1 cellular context compared by ENCODE assay signal in the genomic region with DNA sequence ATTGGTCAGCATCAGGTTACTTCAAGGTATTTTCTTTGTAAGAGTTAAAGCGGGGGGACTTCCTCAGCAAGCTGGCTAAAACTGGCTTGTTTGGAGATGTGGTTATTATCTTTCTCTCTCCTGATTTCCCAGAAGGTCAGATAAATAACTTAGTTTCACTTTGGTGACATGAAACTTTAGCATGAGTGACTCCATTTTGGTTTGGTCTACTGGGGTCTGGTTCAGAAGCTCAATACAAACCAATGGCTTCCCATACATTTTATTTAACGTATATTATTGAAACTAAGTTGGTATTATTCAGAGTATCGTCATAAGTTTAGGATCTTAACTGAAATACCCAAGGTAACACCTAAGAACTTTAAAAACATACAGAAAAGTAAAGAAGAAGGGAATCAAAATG.
A peak's percentile ranks its signal among the peaks of the same experiment; 100 is the strongest.
TF ChIP-seq lines count a peak whose summit lies in the region.

No MANE protein-coding gene starts in this region.

TF ChIP-seq in K562, 482 proteins besides CTCF, POLR2A, EP300 and RAD21 (continued from another document and continues in another):
- peak; percentile 86 for TF ChIP-seq RREB1 (CRISPR knock-in tag; IDR thresholded peaks at IDR 0.05)
- no peak for TF ChIP-seq SAP30 (IDR thresholded peaks at IDR 0.05; ENCODE audit: borderline replicate concordance, insufficient read depth, low read depth, low read length, poor library complexity, severe bottlenecking)
- TF ChIP-seq CGGBP1 (CRISPR knock-in tag; IDR thresholded peaks at IDR 0.05) = no peak
- TF ChIP-seq SMAD3 (CRISPR knock-in tag; conservative IDR thresholded peaks at IDR 0.05) = peak; percentile 98
- TF ChIP-seq MYC (IDR thresholded peaks at IDR 0.05; ENCODE audit: low read depth, low read length) = no peak
- peak; percentile 38; the same call in 1 of the 2 replicates for TF ChIP-seq MYC (CRISPR knock-in tag; IDR thresholded peaks at IDR 0.05; ENCODE audit: borderline replicate concordance, low read depth)
- TF ChIP-seq HOXB6 (CRISPR knock-in tag; IDR thresholded peaks at IDR 0.05; ENCODE audit: borderline replicate concordance) = peak; percentile 68; the same call in 1 of the 2 replicates
- peak; percentile 95 for TF ChIP-seq MECOM (CRISPR knock-in tag; IDR thresholded peaks at IDR 0.05)
- no peak for TF ChIP-seq MCM2 (IDR thresholded peaks at IDR 0.05; ENCODE audit: low read depth)
- TF ChIP-seq ZNF785 (CRISPR knock-in tag; IDR thresholded peaks at IDR 0.05) = no peak
- TF ChIP-seq TRIM28 (IDR thresholded peaks at IDR 0.05) = no peak
- TF ChIP-seq IRF2 (CRISPR knock-in tag; IDR thresholded peaks at IDR 0.05) = no peak
- TF ChIP-seq BCL6 (CRISPR knock-in tag; IDR thresholded peaks at IDR 0.05) = peak; percentile 89
- TF ChIP-seq EGR1 (conservative IDR thresholded peaks at IDR 0.05) = no peak
- TF ChIP-seq ZSCAN29 (IDR thresholded peaks at IDR 0.05) = no peak
- TF ChIP-seq, protein P1, sequence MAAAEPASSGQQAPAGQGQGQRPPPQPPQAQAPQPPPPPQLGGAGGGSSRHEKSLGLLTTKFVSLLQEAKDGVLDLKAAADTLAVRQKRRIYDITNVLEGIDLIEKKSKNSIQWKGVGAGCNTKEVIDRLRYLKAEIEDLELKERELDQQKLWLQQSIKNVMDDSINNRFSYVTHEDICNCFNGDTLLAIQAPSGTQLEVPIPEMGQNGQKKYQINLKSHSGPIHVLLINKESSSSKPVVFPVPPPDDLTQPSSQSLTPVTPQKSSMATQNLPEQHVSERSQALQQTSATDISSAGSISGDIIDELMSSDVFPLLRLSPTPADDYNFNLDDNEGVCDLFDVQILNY (CRISPR knock-in tag; IDR thresholded peaks at IDR 0.05) = no peak
- no peak for TF ChIP-seq BMI1 (IDR thresholded peaks at IDR 0.05; ENCODE audit: low read length)
- TF ChIP-seq ELK3 (CRISPR knock-in tag; IDR thresholded peaks at IDR 0.05) = peak; percentile 90
- TF ChIP-seq CXXC5 (CRISPR knock-in tag; IDR thresholded peaks at IDR 0.05) = peak; percentile 93
- TF ChIP-seq KLF6 (CRISPR knock-in tag; IDR thresholded peaks at IDR 0.05; ENCODE audit: borderline replicate concordance) = peak; percentile 98
- no peak for TF ChIP-seq HMGXB4 (CRISPR knock-in tag; IDR thresholded peaks at IDR 0.05)
- TF ChIP-seq, protein P2, sequence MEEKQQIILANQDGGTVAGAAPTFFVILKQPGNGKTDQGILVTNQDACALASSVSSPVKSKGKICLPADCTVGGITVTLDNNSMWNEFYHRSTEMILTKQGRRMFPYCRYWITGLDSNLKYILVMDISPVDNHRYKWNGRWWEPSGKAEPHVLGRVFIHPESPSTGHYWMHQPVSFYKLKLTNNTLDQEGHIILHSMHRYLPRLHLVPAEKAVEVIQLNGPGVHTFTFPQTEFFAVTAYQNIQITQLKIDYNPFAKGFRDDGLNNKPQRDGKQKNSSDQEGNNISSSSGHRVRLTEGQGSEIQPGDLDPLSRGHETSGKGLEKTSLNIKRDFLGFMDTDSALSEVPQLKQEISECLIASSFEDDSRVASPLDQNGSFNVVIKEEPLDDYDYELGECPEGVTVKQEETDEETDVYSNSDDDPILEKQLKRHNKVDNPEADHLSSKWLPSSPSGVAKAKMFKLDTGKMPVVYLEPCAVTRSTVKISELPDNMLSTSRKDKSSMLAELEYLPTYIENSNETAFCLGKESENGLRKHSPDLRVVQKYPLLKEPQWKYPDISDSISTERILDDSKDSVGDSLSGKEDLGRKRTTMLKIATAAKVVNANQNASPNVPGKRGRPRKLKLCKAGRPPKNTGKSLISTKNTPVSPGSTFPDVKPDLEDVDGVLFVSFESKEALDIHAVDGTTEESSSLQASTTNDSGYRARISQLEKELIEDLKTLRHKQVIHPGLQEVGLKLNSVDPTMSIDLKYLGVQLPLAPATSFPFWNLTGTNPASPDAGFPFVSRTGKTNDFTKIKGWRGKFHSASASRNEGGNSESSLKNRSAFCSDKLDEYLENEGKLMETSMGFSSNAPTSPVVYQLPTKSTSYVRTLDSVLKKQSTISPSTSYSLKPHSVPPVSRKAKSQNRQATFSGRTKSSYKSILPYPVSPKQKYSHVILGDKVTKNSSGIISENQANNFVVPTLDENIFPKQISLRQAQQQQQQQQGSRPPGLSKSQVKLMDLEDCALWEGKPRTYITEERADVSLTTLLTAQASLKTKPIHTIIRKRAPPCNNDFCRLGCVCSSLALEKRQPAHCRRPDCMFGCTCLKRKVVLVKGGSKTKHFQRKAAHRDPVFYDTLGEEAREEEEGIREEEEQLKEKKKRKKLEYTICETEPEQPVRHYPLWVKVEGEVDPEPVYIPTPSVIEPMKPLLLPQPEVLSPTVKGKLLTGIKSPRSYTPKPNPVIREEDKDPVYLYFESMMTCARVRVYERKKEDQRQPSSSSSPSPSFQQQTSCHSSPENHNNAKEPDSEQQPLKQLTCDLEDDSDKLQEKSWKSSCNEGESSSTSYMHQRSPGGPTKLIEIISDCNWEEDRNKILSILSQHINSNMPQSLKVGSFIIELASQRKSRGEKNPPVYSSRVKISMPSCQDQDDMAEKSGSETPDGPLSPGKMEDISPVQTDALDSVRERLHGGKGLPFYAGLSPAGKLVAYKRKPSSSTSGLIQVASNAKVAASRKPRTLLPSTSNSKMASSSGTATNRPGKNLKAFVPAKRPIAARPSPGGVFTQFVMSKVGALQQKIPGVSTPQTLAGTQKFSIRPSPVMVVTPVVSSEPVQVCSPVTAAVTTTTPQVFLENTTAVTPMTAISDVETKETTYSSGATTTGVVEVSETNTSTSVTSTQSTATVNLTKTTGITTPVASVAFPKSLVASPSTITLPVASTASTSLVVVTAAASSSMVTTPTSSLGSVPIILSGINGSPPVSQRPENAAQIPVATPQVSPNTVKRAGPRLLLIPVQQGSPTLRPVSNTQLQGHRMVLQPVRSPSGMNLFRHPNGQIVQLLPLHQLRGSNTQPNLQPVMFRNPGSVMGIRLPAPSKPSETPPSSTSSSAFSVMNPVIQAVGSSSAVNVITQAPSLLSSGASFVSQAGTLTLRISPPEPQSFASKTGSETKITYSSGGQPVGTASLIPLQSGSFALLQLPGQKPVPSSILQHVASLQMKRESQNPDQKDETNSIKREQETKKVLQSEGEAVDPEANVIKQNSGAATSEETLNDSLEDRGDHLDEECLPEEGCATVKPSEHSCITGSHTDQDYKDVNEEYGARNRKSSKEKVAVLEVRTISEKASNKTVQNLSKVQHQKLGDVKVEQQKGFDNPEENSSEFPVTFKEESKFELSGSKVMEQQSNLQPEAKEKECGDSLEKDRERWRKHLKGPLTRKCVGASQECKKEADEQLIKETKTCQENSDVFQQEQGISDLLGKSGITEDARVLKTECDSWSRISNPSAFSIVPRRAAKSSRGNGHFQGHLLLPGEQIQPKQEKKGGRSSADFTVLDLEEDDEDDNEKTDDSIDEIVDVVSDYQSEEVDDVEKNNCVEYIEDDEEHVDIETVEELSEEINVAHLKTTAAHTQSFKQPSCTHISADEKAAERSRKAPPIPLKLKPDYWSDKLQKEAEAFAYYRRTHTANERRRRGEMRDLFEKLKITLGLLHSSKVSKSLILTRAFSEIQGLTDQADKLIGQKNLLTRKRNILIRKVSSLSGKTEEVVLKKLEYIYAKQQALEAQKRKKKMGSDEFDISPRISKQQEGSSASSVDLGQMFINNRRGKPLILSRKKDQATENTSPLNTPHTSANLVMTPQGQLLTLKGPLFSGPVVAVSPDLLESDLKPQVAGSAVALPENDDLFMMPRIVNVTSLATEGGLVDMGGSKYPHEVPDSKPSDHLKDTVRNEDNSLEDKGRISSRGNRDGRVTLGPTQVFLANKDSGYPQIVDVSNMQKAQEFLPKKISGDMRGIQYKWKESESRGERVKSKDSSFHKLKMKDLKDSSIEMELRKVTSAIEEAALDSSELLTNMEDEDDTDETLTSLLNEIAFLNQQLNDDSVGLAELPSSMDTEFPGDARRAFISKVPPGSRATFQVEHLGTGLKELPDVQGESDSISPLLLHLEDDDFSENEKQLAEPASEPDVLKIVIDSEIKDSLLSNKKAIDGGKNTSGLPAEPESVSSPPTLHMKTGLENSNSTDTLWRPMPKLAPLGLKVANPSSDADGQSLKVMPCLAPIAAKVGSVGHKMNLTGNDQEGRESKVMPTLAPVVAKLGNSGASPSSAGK (IDR thresholded peaks at IDR 0.05) = no peak
- TF ChIP-seq ZNF347 (CRISPR knock-in tag; IDR thresholded peaks at IDR 0.05; ENCODE audit: low read depth) = peak; percentile 74; the same call in 1 of the 2 replicates
- TF ChIP-seq, protein P3, sequence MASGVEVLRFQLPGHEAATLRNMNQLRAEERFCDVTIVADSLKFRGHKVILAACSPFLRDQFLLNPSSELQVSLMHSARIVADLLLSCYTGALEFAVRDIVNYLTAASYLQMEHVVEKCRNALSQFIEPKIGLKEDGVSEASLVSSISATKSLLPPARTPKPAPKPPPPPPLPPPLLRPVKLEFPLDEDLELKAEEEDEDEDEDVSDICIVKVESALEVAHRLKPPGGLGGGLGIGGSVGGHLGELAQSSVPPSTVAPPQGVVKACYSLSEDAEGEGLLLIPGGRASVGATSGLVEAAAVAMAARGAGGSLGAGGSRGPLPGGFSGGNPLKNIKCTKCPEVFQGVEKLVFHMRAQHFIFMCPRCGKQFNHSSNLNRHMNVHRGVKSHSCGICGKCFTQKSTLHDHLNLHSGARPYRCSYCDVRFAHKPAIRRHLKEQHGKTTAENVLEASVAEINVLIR (CRISPR knock-in tag; IDR thresholded peaks at IDR 0.05) = peak; percentile 77
- TF ChIP-seq, protein P4, sequence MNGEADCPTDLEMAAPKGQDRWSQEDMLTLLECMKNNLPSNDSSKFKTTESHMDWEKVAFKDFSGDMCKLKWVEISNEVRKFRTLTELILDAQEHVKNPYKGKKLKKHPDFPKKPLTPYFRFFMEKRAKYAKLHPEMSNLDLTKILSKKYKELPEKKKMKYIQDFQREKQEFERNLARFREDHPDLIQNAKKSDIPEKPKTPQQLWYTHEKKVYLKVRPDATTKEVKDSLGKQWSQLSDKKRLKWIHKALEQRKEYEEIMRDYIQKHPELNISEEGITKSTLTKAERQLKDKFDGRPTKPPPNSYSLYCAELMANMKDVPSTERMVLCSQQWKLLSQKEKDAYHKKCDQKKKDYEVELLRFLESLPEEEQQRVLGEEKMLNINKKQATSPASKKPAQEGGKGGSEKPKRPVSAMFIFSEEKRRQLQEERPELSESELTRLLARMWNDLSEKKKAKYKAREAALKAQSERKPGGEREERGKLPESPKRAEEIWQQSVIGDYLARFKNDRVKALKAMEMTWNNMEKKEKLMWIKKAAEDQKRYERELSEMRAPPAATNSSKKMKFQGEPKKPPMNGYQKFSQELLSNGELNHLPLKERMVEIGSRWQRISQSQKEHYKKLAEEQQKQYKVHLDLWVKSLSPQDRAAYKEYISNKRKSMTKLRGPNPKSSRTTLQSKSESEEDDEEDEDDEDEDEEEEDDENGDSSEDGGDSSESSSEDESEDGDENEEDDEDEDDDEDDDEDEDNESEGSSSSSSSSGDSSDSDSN (IDR thresholded peaks at IDR 0.05; ENCODE audit: borderline replicate concordance in 1 of 2, low read depth in 2 of 2, low read length in 2 of 2) = no peak
